ENCODE assay signal across 9 cellular contexts in the genomic region with DNA sequence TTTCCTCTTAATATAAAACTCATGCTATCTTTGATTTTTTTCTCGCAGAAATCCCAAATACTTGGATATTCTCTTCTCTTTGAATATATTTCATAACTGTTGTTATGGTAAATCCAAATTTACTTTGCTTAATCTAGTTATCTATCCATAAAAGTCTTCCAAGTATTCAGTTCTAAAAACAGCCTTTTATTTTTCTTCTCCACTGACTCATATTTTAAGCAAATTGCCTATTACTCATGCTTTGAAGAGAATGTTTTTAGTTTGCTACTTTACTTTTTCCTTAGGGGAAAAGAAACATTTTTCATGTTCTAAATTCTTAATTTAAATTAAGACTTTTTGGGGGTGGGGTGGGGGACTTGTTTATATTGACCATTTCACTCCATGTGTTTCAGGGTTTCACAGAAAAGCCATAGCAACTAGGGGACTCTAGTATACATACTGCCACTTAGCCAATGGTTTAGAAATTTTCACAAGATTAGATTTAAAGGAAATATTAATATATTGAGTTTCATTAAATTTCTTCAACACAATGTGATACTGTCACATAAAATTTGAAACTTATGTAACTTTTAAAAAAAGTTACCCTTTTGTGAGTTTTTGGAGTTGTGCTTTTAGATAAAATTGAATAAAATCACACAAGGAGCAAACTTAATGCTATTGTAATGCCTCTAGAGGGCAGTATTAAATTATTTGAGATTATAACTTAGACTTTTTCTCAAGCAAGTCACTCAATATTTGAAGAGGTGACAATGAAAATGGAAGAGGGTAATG.
DNase-seq lines count a peak whose midpoint lies in the region; ATAC-seq, FAIRE-seq and TF ChIP-seq lines count a peak whose summit lies in the region.
"Had no signal": no experiment of that assay in that cellular context is flagged by ENCODE, and none has a peak within 500 bp of the region (broad histone marks: within the 10 kb centered on the region; RNA-seq: fewer than 3 reads in every experiment).

No MANE protein-coding gene starts in this region.

- no peaks in the 10 kb centered on the region for H3K9me3 Mint-ChIP-seq in endothelial cell (ENCODE audit: unreplicated experiment)

- WGBS in small intestine, 3 donors = 46 to 96% (median 86%) methylated on average over 1 of the region's 1 CpG
- WGBS in lower leg skin, 2 donors = 83 to 85% methylated on average over 1 of the region's 1 CpG

- TF ChIP-seq POLR2A in lower leg skin (IDR thresholded peaks at IDR 0.05) = no peak

- H3K4me3 Mint-ChIP-seq in endothelial cell (ENCODE audit: unreplicated experiment) = no peak overlapping the region

- H3K9me3 ChIP-seq in BE2C (no peaks in the 10 kb centered on the region), small intestine (ENCODE audit: control insufficient read depth, low read depth) (no peaks in the 10 kb centered on the region)

- H3K27me3 ChIP-seq in BE2C = no peaks in the 10 kb centered on the region
- H3K27me3 ChIP-seq in small intestine (ENCODE audit: control insufficient read depth in 2 of 2, insufficient read depth in 2 of 2, low read length in 2 of 2) = no peaks in the 10 kb centered on the region

- FAIRE-seq in small intestine (lab: Jason Lieb, UNC) = peak; percentile 33

- H3K4me1 ChIP-seq in BE2C (no peaks in the 10 kb centered on the region), small intestine (ENCODE audit: control insufficient read depth in 2 of 2, insufficient read depth in 1 of 2, low read depth in 1 of 2, low read length in 1 of 2) (no peaks in the 10 kb centered on the region)

- intact Hi-C loops in lower leg skin (cut with DNase I; ENCODE audit: low total_unique reads) = no loop called here

- no peaks in the 10 kb centered on the region for H3K36me3 Mint-ChIP-seq in endothelial cell (ENCODE audit: low read depth, unreplicated experiment)

- H3K27ac Mint-ChIP-seq in endothelial cell (ENCODE audit: unreplicated experiment) = peak overlapping the region; percentile 7

- TF ChIP-seq CTCF in BE2C (IDR thresholded peaks at IDR 0.05; ENCODE audit: low read depth, low read length) = peak; percentile 42; the same call in 1 of the 2 replicates
- peak; percentile 74 for TF ChIP-seq CTCF in endothelial cell (IDR thresholded peaks at IDR 0.05; ENCODE audit: unreplicated experiment)
- TF ChIP-seq CTCF in lower leg skin (IDR thresholded peaks at IDR 0.05) = no peak

- H3K36me3 ChIP-seq in BE2C (no peaks in the 10 kb centered on the region), small intestine (ENCODE audit: control insufficient read depth in 2 of 2, insufficient read depth in 2 of 2, low read length in 2 of 2) (no peaks in the 10 kb centered on the region)

- H3K27me3 Mint-ChIP-seq in endothelial cell (ENCODE audit: unreplicated experiment) = no peaks in the 10 kb centered on the region

- DNase-seq in BE2C (no peak), NCI-H526 treated with DMSO at 0.1 percent for 48 hours (lab: John Stamatoyannopoulos, UW) (peak; percentile 17), endothelial cell (ENCODE audit: low spot score) (no peak), small intestine (peak; percentile 1), lower leg skin (ENCODE audit: low spot score in 2 of 2) (no peak), HuH-7.5 (ENCODE audit: low spot score) (no peak)

- no peaks in the 10 kb centered on the region for H3K4me1 Mint-ChIP-seq in endothelial cell (ENCODE audit: unreplicated experiment)

- ATAC-seq in GM21529 (IDR thresholded peaks at IDR 0.05; ENCODE audit: unreplicated experiment) (peak; percentile 57), GM19452 (IDR thresholded peaks at IDR 0.05; ENCODE audit: unreplicated experiment) (no peak)

- no peak overlapping the region for H3K4me3 ChIP-seq in BE2C (ENCODE audit: low read depth, low read length)
- H3K4me3 ChIP-seq in small intestine (ENCODE audit: low read depth in 1 of 2, low read length in 2 of 2) = no peak overlapping the region
- H3K4me3 ChIP-seq in lower leg skin (ENCODE audit: low read depth, poor library complexity, severe bottlenecking) = no peak overlapping the region

- no peak overlapping the region for H3K27ac ChIP-seq in small intestine (ENCODE audit: low read depth in 1 of 2, low read length in 1 of 2)
- H3K27ac ChIP-seq: epithelial cell of prostate had no signal

Comparison
In these comparisons a context has a peak if more than half of its experiments do, and no peak if none do; other contexts are left out.
1. DNase-seq: peak in NCI-H526 treated with DMSO at 0.1 percent for 48 hours (single experiment) and small intestine (single experiment); none in BE2C (single experiment), endothelial cell (single experiment), lower leg skin (0 of 2) and HuH-7.5 (single experiment).
2. CTCF ChIP-seq: peak in BE2C (single experiment) and endothelial cell (single experiment); none in lower leg skin (0 of 3).